In genomic region chr3:185659942-185660921, GRCh38 we compare ENCODE assay signal across 8 cellular contexts.
DNase-seq lines count a peak whose midpoint lies in the region; ATAC-seq, FAIRE-seq and TF ChIP-seq lines count a peak whose summit lies in the region.

No MANE protein-coding gene starts in this region.

- no peaks in the 10 kb centered on the region for H3K79me2 ChIP-seq in Loucy (ENCODE audit: insufficient read depth, low read length)
- peaks cover 7% of the 10 kb centered on the region for H3K79me2 ChIP-seq in neural progenitor cell (ENCODE audit: low read depth)

- peak; percentile 68 for FAIRE-seq in GM19239 (lab: Jason Lieb, UNC)

- H3K36me3 ChIP-seq in Loucy (ENCODE audit: insufficient read depth, low read length) = no peaks in the 10 kb centered on the region
- H3K36me3 ChIP-seq in neural progenitor cell = no peaks in the 10 kb centered on the region

- H3K27me3 ChIP-seq in Loucy (ENCODE audit: insufficient read depth, low read length, poor library complexity, severe bottlenecking) = no peaks in the 10 kb centered on the region
- H3K27me3 ChIP-seq in neural progenitor cell = no peaks in the 10 kb centered on the region

- no peaks in the 10 kb centered on the region for H3K36me3 Mint-ChIP-seq in activated T-helper 17 cell treated with anti-CD3 and anti-CD28 coated beads, Interleukin-2, amount 50 U/mL, for 72 hours (ENCODE audit: low read depth)
- H3K36me3 Mint-ChIP-seq in neural progenitor cell = peaks cover 42% of the 10 kb centered on the region

- H3K9me3 ChIP-seq in Loucy (ENCODE audit: insufficient read depth, low read depth, low read length) = no peaks in the 10 kb centered on the region
- no peaks in the 10 kb centered on the region for H3K9me3 ChIP-seq in neural progenitor cell (ENCODE audit: low read depth)

- peaks cover 37% of the 10 kb centered on the region for H3K27me3 Mint-ChIP-seq in activated T-helper 17 cell treated with anti-CD3 and anti-CD28 coated beads, Interleukin-2, amount 50 U/mL, for 72 hours
- peaks cover 11% of the 10 kb centered on the region for H3K27me3 Mint-ChIP-seq in neural progenitor cell (ENCODE audit: insufficient read depth, low read depth)
- H3K27me3 Mint-ChIP-seq in stimulated activated naive CD8-positive, alpha-beta T cell treated with anti-CD3 and anti-CD28 coated beads, Interleukin-15, amount 100 ng/mL, for 72 hours = peaks cover 20% of the 10 kb centered on the region

- H3K4me1 Mint-ChIP-seq in activated T-helper 17 cell treated with anti-CD3 and anti-CD28 coated beads, Interleukin-2, amount 50 U/mL, for 72 hours = no peaks in the 10 kb centered on the region
- peaks cover 5% of the 10 kb centered on the region for H3K4me1 Mint-ChIP-seq in neural progenitor cell
- no peaks in the 10 kb centered on the region for H3K4me1 Mint-ChIP-seq in stimulated activated naive CD8-positive, alpha-beta T cell treated with anti-CD3 and anti-CD28 coated beads, Interleukin-15, amount 100 ng/mL, for 72 hours

- H3F3A ChIP-seq in Loucy (ENCODE audit: low read depth) (no peaks in the 10 kb centered on the region), neural progenitor cell (ENCODE audit: low read depth) (peaks cover 16% of the 10 kb centered on the region)

- H3K4me2 ChIP-seq in Loucy (ENCODE audit: low read depth, low read length, poor library complexity, severe bottlenecking) = peak overlapping the region; percentile 64
- no peak overlapping the region for H3K4me2 ChIP-seq in neural progenitor cell

- H3K9me3 Mint-ChIP-seq in activated T-helper 17 cell treated with anti-CD3 and anti-CD28 coated beads, Interleukin-2, amount 50 U/mL, for 72 hours = no peaks in the 10 kb centered on the region
- no peaks in the 10 kb centered on the region for H3K9me3 Mint-ChIP-seq in neural progenitor cell
- no peaks in the 10 kb centered on the region for H3K9me3 Mint-ChIP-seq in stimulated activated naive CD8-positive, alpha-beta T cell treated with anti-CD3 and anti-CD28 coated beads, Interleukin-15, amount 100 ng/mL, for 72 hours

- no peaks in the 10 kb centered on the region for H4K20me1 ChIP-seq in Loucy (ENCODE audit: insufficient read depth, low read length, poor library complexity, severe bottlenecking)
- H4K20me1 ChIP-seq in neural progenitor cell (ENCODE audit: low read depth) = peaks cover 18% of the 10 kb centered on the region

- H3K9me2 ChIP-seq in Loucy (replicated peaks; ENCODE audit: low read depth, low read length) = no peaks in the 10 kb centered on the region

- H3K9ac ChIP-seq in Loucy (ENCODE audit: low read depth, low read length, poor library complexity, severe bottlenecking) (no peak overlapping the region), neural progenitor cell (no peak overlapping the region)

- ATAC-seq in activated T-helper 17 cell treated with anti-CD3 and anti-CD28 coated beads, Interleukin-2, amount 50 U/mL, for 72 hours (replicated peaks) = peak; percentile 78
- ATAC-seq in stimulated activated naive CD8-positive, alpha-beta T cell treated with anti-CD3 and anti-CD28 coated beads, Interleukin-15, amount 100 ng/mL, for 72 hours = peak; percentile 74

- TF ChIP-seq CTCF in AG09319 (IDR thresholded peaks at IDR 0.05; ENCODE audit: low read depth, low read length) (peak; percentile 99), Loucy (conservative IDR thresholded peaks at IDR 0.05; ENCODE audit: low read length) (peak; percentile 99), neural progenitor cell (IDR thresholded peaks at IDR 0.05) (peak; percentile 99)

- H2AFZ ChIP-seq in Loucy (ENCODE audit: low read length) = peak overlapping the region; percentile 87
- H2AFZ ChIP-seq in neural progenitor cell (replicated peaks) = no peak overlapping the region

- no peak overlapping the region for H3K4me3 Mint-ChIP-seq in activated T-helper 17 cell treated with anti-CD3 and anti-CD28 coated beads, Interleukin-2, amount 50 U/mL, for 72 hours
- no peak overlapping the region for H3K4me3 Mint-ChIP-seq in neural progenitor cell
- H3K4me3 Mint-ChIP-seq in stimulated activated naive CD8-positive, alpha-beta T cell treated with anti-CD3 and anti-CD28 coated beads, Interleukin-15, amount 100 ng/mL, for 72 hours = no peak overlapping the region

- peak; percentile 43 for DNase-seq in AG09319 (ENCODE audit: extremely low read depth, low read depth)
- peak; percentile 56 for DNase-seq in GM19239 (ENCODE audit: insufficient read length, low spot score)
- peak; percentile 78 for DNase-seq in RKO (ENCODE audit: low spot score)
- DNase-seq in fibroblast of the conjunctiva (ENCODE audit: low read depth) = peak; percentile 77
- peak; percentile 85 for DNase-seq in neural progenitor cell (ENCODE audit: low spot score)
- peak; percentile 71 to 75 for DNase-seq in stimulated activated naive CD8-positive, alpha-beta T cell treated with anti-CD3 and anti-CD28 coated beads, Interleukin-15, amount 100 ng/mL, for 72 hours

- H3K4me3 ChIP-seq in Loucy (ENCODE audit: low read length, poor library complexity, severe bottlenecking) = peak overlapping the region; percentile 37
- H3K4me3 ChIP-seq in neural progenitor cell = no peak overlapping the region

- no peak overlapping the region for H3K27ac Mint-ChIP-seq in activated T-helper 17 cell treated with anti-CD3 and anti-CD28 coated beads, Interleukin-2, amount 50 U/mL, for 72 hours
- H3K27ac Mint-ChIP-seq in neural progenitor cell = no peak overlapping the region
- peak overlapping the region in 1 of 2 donors; percentile 51 for H3K27ac Mint-ChIP-seq in stimulated activated naive CD8-positive, alpha-beta T cell treated with anti-CD3 and anti-CD28 coated beads, Interleukin-15, amount 100 ng/mL, for 72 hours

- peaks cover 4% of the 10 kb centered on the region for H3K4me1 ChIP-seq in Loucy (ENCODE audit: insufficient read depth, low read length, poor library complexity, severe bottlenecking)
- no peaks in the 10 kb centered on the region for H3K4me1 ChIP-seq in neural progenitor cell

- H3K27ac ChIP-seq in neural progenitor cell = no peak overlapping the region
